32 cellular contexts compared by ENCODE assay signal in the genomic region with DNA sequence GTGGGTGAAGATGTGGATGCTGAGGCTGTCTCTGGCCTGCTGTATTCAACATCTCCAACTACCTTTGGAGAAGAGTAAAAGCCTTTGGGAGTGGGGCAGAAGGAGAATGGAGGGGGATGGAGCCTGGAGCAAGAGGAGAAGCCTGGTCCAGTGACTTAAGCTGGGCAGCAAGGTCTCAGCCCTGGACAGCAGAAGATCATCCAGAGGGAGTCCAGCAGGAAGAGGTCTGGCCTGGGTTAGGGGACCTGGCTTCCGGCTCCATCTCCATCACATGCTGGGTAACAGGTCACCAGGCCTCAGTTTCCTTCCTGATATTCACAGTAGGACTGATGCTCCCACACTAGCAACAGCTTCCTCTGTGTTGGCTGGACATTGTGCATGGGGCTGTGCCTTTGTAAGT. TPM values are rescaled to one million over a fixed set of nuclear protein-coding genes. Genes with fewer than 3 reads are reported as not detected.
"Had no signal": no experiment of that assay in that cellular context is flagged by ENCODE, and none has a peak within 500 bp of the region (broad histone marks: within the 10 kb centered on the region; RNA-seq: fewer than 3 reads in every experiment).

No MANE protein-coding gene starts in this region.

- H3K4me1 ChIP-seq: testis had no signal

- FAIRE-seq: pancreas had no signal

- H3K27ac ChIP-seq: pancreas, psoas muscle, skin epidermis, spleen, suprapubic skin, testis, tibial artery, transverse colon, upper lobe of right lung, uterus had no signal

- H3K27ac Mint-ChIP-seq: naive thymus-derived CD8-positive, alpha-beta T cell; natural killer cell treated with Interleukin-12 subunit alpha and Interleukin-12 subunit beta and Interleukin-15 and Interleukin-18, amount 100 ng/mL, for 72 hours; nephron progenitor cell; progenitor cell of endocrine pancreas; stimulated activated memory B cell treated with anti-CD40 and anti-IgM and Interleukin-4, amounts not matched to agents 10 μg/mL and 1 μg/mL and 100 μg/mL, for 72 hours; stimulated activated naive CD8-positive, alpha-beta T cell treated with anti-CD3 and anti-CD28 coated beads, Interleukin-15, amount 100 ng/mL, for 72 hours; type B pancreatic cell had no signal

- ATAC-seq: naive thymus-derived CD8-positive, alpha-beta T cell; natural killer cell treated with Interleukin-12 subunit alpha and Interleukin-12 subunit beta and Interleukin-15 and Interleukin-18, amount 100 ng/mL, for 72 hours; pancreas; psoas muscle; right cardiac atrium; sciatic nerve; stimulated activated memory B cell treated with anti-CD40 and anti-IgM and Interleukin-4, amounts not matched to agents 10 μg/mL and 1 μg/mL and 100 μg/mL, for 72 hours; stimulated activated naive CD8-positive, alpha-beta T cell treated with anti-CD3 and anti-CD28 coated beads, Interleukin-15, amount 100 ng/mL, for 72 hours; stimulated activated naive CD8-positive, alpha-beta T cell treated with anti-CD3 and anti-CD28 coated beads, Interleukin-15, Interleukin-2, amounts not matched to agents 100 U/mL and 50 U/mL, for 24 hours; upper lobe of right lung had no signal

- H3K36me3 Mint-ChIP-seq: stimulated activated memory B cell treated with anti-CD40 and anti-IgM and Interleukin-4, amounts not matched to agents 10 μg/mL and 1 μg/mL and 100 μg/mL, for 72 hours had no signal

- H3K4me3 Mint-ChIP-seq: naive thymus-derived CD8-positive, alpha-beta T cell; natural killer cell treated with Interleukin-12 subunit alpha and Interleukin-12 subunit beta and Interleukin-15 and Interleukin-18, amount 100 ng/mL, for 72 hours; nephron progenitor cell; neural crest cell; stimulated activated memory B cell treated with anti-CD40 and anti-IgM and Interleukin-4, amounts not matched to agents 10 μg/mL and 1 μg/mL and 100 μg/mL, for 72 hours; stimulated activated naive CD8-positive, alpha-beta T cell treated with anti-CD3 and anti-CD28 coated beads, Interleukin-15, amount 100 ng/mL, for 72 hours; type B pancreatic cell had no signal

- H3K36me3 ChIP-seq: pancreas, spleen, suprapubic skin, tibial artery, transverse colon, upper lobe of right lung, uterus had no signal

- DNase-seq: naive B cell; naive thymus-derived CD8-positive, alpha-beta T cell; nephron progenitor cell; occipital lobe; pancreas; psoas muscle; right cardiac atrium; spleen; stimulated activated CD4-positive, alpha-beta T cell treated with anti-CD3 and anti-CD28 coated beads, Interleukin-12 subunit alpha, Interleukin-12 subunit beta, amount 100 ng/mL, for 4 hours; stimulated activated CD4-positive, alpha-beta T cell treated with anti-CD3 and anti-CD28 coated beads, Interleukin-1b, Interleukin-23, amount 100 ng/mL, for 48 hours; stimulated activated CD4-positive, alpha-beta T cell treated with anti-CD3 and anti-CD28 coated beads, Interleukin-4, amount 100 ng/mL, for 1 hour; stimulated activated CD4-positive, alpha-beta T cell treated with anti-CD3 and anti-CD28 coated beads, Interleukin-4, amount 100 ng/mL, for 4 hours; stimulated activated CD8-positive, alpha-beta memory T cell treated with anti-CD3 and anti-CD28 coated beads, Interleukin-4, amount 100 ng/mL, for 48 hours; stimulated activated naive CD4-positive, alpha-beta T cell; stimulated activated naive CD8-positive, alpha-beta T cell treated with anti-CD3 and anti-CD28 coated beads, Interleukin-15, amount 100 ng/mL, for 72 hours; stimulated activated naive CD8-positive, alpha-beta T cell treated with anti-CD3 and anti-CD28 coated beads, Interleukin-15, Interleukin-2, amounts not matched to agents 100 U/mL and 50 U/mL, for 24 hours; substantia nigra; testis; tibial artery; transverse colon; upper lobe of right lung; uterus had no signal

- H3K9me3 ChIP-seq: pancreas, psoas muscle, suprapubic skin, testis, tibial artery, transverse colon, upper lobe of right lung, uterus had no signal

- H3K9me3 Mint-ChIP-seq: natural killer cell treated with Interleukin-12 subunit alpha and Interleukin-12 subunit beta and Interleukin-15 and Interleukin-18, amount 100 ng/mL, for 72 hours; nephron progenitor cell; neural crest cell; stimulated activated memory B cell treated with anti-CD40 and anti-IgM and Interleukin-4, amounts not matched to agents 10 μg/mL and 1 μg/mL and 100 μg/mL, for 72 hours; stimulated activated naive CD8-positive, alpha-beta T cell treated with anti-CD3 and anti-CD28 coated beads, Interleukin-15, amount 100 ng/mL, for 72 hours had no signal

- H3K4me2 ChIP-seq: smooth muscle cell had no signal

- H3K4me3 ChIP-seq: pancreas, psoas muscle, skin epidermis, smooth muscle cell, spleen, suprapubic skin, testis, tibial artery, transverse colon, upper lobe of right lung, uterus had no signal

RNA-seq across cellular contexts. Expression of a gene that starts 3.8 kb away (rescaled TPM):
- total RNA-seq: naive thymus-derived CD8-positive, alpha-beta T cell; neural crest cell; occipital lobe; psoas muscle; right cardiac atrium; upper lobe of right lung had no signal
- polyA plus RNA-seq: naive thymus-derived CD8-positive, alpha-beta T cell; psoas muscle; smooth muscle cell; urinary bladder had no signal
